In the genomic region with DNA sequence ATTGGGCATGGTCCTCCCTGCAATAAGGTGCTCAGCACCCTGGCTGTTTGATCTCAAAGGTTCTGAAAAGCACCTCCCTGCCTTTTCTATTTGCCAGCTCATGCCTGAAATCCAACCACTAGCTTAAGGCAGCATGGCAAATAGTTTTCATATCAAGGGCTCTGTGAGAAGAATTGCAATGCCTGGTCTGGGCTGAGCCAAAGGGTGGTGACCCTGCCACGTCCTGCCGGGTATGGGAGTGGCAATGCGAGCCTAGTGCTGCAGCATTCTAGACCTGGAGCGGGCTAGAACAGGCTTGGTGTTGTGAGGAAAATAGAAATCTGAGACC, we compare ENCODE assay signal across 1 cellular context.
TF ChIP-seq lines count a peak whose summit lies in the region.

No MANE protein-coding gene starts in this region.

TF ChIP-seq in IMR-90, 13 proteins besides CTCF, POLR2A, EP300 and RAD21 (continued from another document):
- TF ChIP-seq, protein P1, sequence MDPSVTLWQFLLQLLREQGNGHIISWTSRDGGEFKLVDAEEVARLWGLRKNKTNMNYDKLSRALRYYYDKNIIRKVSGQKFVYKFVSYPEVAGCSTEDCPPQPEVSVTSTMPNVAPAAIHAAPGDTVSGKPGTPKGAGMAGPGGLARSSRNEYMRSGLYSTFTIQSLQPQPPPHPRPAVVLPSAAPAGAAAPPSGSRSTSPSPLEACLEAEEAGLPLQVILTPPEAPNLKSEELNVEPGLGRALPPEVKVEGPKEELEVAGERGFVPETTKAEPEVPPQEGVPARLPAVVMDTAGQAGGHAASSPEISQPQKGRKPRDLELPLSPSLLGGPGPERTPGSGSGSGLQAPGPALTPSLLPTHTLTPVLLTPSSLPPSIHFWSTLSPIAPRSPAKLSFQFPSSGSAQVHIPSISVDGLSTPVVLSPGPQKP (IDR thresholded peaks at IDR 0.05; ENCODE audit: borderline replicate concordance, low read depth, low read length) = no peak
- TF ChIP-seq MAZ (IDR thresholded peaks at IDR 0.05; ENCODE audit: borderline replicate concordance, low read depth, low read length) (no peak), RCOR1 (IDR thresholded peaks at IDR 0.05; ENCODE audit: insufficient replicate concordance, low read length) (no peak), FOS (IDR thresholded peaks at IDR 0.05; ENCODE audit: low read depth, low read length) (no peak), MAFK (IDR thresholded peaks at IDR 0.05; ENCODE audit: low read depth, low read length) (no peak), NFE2L2 (IDR thresholded peaks at IDR 0.05; ENCODE audit: low read depth, low read length) (no peak)
